Comparison of ENCODE assay signal across 11 cellular contexts in genomic region chr3:138875754-138876664, GRCh38. TPM values are rescaled to one million over a fixed set of nuclear protein-coding genes. Genes with fewer than 3 reads are reported as not detected.
A peak's percentile ranks its signal among the peaks of the same experiment; 100 is the strongest.
DNase-seq lines count a peak whose midpoint lies in the region; ATAC-seq and TF ChIP-seq lines count a peak whose summit lies in the region.
"Had no signal": no experiment of that assay in that cellular context is flagged by ENCODE, and none has a peak within 500 bp of the region (broad histone marks: within the 10 kb centered on the region; RNA-seq: fewer than 3 reads in every experiment).

No MANE protein-coding gene starts in this region.

- peaks cover 0 to 4% (median 0%) of the 10 kb centered on the region in 4 donors for H3K9me3 ChIP-seq in tibial nerve

- H3K9me3 Mint-ChIP-seq in dendritic cell treated with granulocyte-macrophage colony-stimulating factor and Interleukin-4, amounts not matched to agents 40 ng/mL and 50 ng/mL, for 4 days, result peaks cover 13% of the 10 kb centered on the region
- H3K9me3 Mint-ChIP-seq in natural killer cell treated with Interleukin-12 subunit alpha and Interleukin-12 subunit beta and Interleukin-15 and Interleukin-18, amount 100 ng/mL, for 72 hours, result peaks cover 6% of the 10 kb centered on the region

- 77 to 80% methylated on average over 12 of the region's 12 CpGs for WGBS in tibial nerve, 2 donors

- peak overlapping the region; percentile 67 for H3K27ac Mint-ChIP-seq in dendritic cell treated with granulocyte-macrophage colony-stimulating factor and Interleukin-4, amounts not matched to agents 40 ng/mL and 50 ng/mL, for 4 days
- H3K27ac Mint-ChIP-seq in natural killer cell treated with Interleukin-12 subunit alpha and Interleukin-12 subunit beta and Interleukin-15 and Interleukin-18, amount 100 ng/mL, for 72 hours, result peak overlapping the region; percentile 72 to 75

- intact Hi-C loops in dendritic cell treated with granulocyte-macrophage colony-stimulating factor and Interleukin-4, amounts not matched to agents 40 ng/mL and 50 ng/mL, for 4 days (cut with micrococcal nuclease), result no loop called here

- no peaks in the 10 kb centered on the region for H3K27me3 Mint-ChIP-seq in dendritic cell treated with granulocyte-macrophage colony-stimulating factor and Interleukin-4, amounts not matched to agents 40 ng/mL and 50 ng/mL, for 4 days
- no peaks in the 10 kb centered on the region for H3K27me3 Mint-ChIP-seq in natural killer cell treated with Interleukin-12 subunit alpha and Interleukin-12 subunit beta and Interleukin-15 and Interleukin-18, amount 100 ng/mL, for 72 hours

- peaks cover 6% of the 10 kb centered on the region for H3K36me3 Mint-ChIP-seq in dendritic cell treated with granulocyte-macrophage colony-stimulating factor and Interleukin-4, amounts not matched to agents 40 ng/mL and 50 ng/mL, for 4 days (ENCODE audit: low read depth)
- peaks cover 12% of the 10 kb centered on the region for H3K36me3 Mint-ChIP-seq in natural killer cell treated with Interleukin-12 subunit alpha and Interleukin-12 subunit beta and Interleukin-15 and Interleukin-18, amount 100 ng/mL, for 72 hours

- TF ChIP-seq POLR2A in tibial nerve (IDR thresholded peaks at IDR 0.05), result no peak

- TF ChIP-seq CTCF in tibial nerve (IDR thresholded peaks at IDR 0.05), result no peak

- H3K4me3 ChIP-seq in tibial nerve, result no peak overlapping the region

- H3K4me1 ChIP-seq in tibial nerve, result no peaks in the 10 kb centered on the region

- no peak overlapping the region for H3K27ac ChIP-seq in tibial nerve

- peak overlapping the region; percentile 33 for H3K4me3 Mint-ChIP-seq in dendritic cell treated with granulocyte-macrophage colony-stimulating factor and Interleukin-4, amounts not matched to agents 40 ng/mL and 50 ng/mL, for 4 days
- H3K4me3 Mint-ChIP-seq in natural killer cell treated with Interleukin-12 subunit alpha and Interleukin-12 subunit beta and Interleukin-15 and Interleukin-18, amount 100 ng/mL, for 72 hours, result peak overlapping the region; percentile 68

- no peaks in the 10 kb centered on the region for H3K27me3 ChIP-seq in tibial nerve
- H3K27me3 ChIP-seq: foreskin keratinocyte had no signal

- TF ChIP-seq EP300 in tibial nerve (IDR thresholded peaks at IDR 0.05), result peak in 1 of 2 donors; percentile 30

- peaks cover 28% of the 10 kb centered on the region for H3K4me1 Mint-ChIP-seq in dendritic cell treated with granulocyte-macrophage colony-stimulating factor and Interleukin-4, amounts not matched to agents 40 ng/mL and 50 ng/mL, for 4 days (ENCODE audit: low read depth)
- H3K4me1 Mint-ChIP-seq in natural killer cell treated with Interleukin-12 subunit alpha and Interleukin-12 subunit beta and Interleukin-15 and Interleukin-18, amount 100 ng/mL, for 72 hours (ENCODE audit: low read depth in 2 of 2), result peaks cover 11% of the 10 kb centered on the region in 2 donors

- DNase-seq in HT1080 (ENCODE audit: low read depth) (peak; percentile 66), OCI-M1 (lab: John Stamatoyannopoulos, UW) (peak; percentile 99), tibial nerve (ENCODE audit: low spot score in 2 of 2) (no peak), amygdala (lab: John Stamatoyannopoulos, UW) (no peak)
- DNase-seq in natural killer cell treated with Interleukin-12 subunit alpha and Interleukin-12 subunit beta and Interleukin-15 and Interleukin-18, amount 100 ng/mL, for 72 hours (ENCODE audit: low spot score), result no peak
- no peak for DNase-seq in stimulated activated naive CD4-positive, alpha-beta T cell (lab: John Stamatoyannopoulos, UW)
- DNase-seq: COR-L47, foreskin keratinocyte, mesenchymal stem cell, NCI-H2029 treated with DMSO at 0.1 percent for 48 hours had no signal

- ATAC-seq in natural killer cell treated with Interleukin-12 subunit alpha and Interleukin-12 subunit beta and Interleukin-15 and Interleukin-18, amount 100 ng/mL, for 72 hours, result peak; percentile 90
- ATAC-seq: foreskin keratinocyte had no signal

- H3K36me3 ChIP-seq in tibial nerve, result no peaks in the 10 kb centered on the region

RNA-seq across cellular contexts. Expression of gene PIK3CB, which starts 41.3 kb away (rescaled TPM):
- total RNA-seq in HT1080 (2014; rRNA removed; shearing (Covaris generic)), result 12.1 and 18.7 TPM in 2 replicates
- polyA plus RNA-seq in HT1080 (2015; cell fraction: cytosol; rRNA removed), result 38.0 and 48.2 TPM in 2 replicates
- polyA plus RNA-seq in HT1080 (2015; cell fraction: nucleus; rRNA removed), result 26.3 and 29.2 TPM in 2 replicates
- 10 to 100 TPM; 22.8 to 42.7 TPM for total RNA-seq in natural killer cell treated with Interleukin-12 subunit alpha and Interleukin-12 subunit beta and Interleukin-15 and Interleukin-18, amount 100 ng/mL, for 72 hours
- total RNA-seq in tibial nerve, result 10 to 100 TPM; 11.2 to 32.1 (median 27.2) TPM

Comparison
In these comparisons a context has a peak if more than half of its experiments do, and no peak if none do; other contexts are left out.
1. DNase-seq: peak in HT1080 (single experiment) and OCI-M1 (single experiment); none in natural killer cell treated with Interleukin-12 subunit alpha and Interleukin-12 subunit beta and Interleukin-15 and Interleukin-18, amount 100 ng/mL, for 72 hours (single experiment), stimulated activated naive CD4-positive, alpha-beta T cell (0 of 6), tibial nerve (0 of 2) and amygdala (0 of 56).